ENCODE assay signal across 15 cellular contexts in genomic region chr6:11762782-11763459, GRCh38. TPM values are rescaled to one million over a fixed set of nuclear protein-coding genes. Genes with fewer than 3 reads are reported as not detected.
A peak's percentile ranks its signal among the peaks of the same experiment; 100 is the strongest.
DNase-seq lines count a peak whose midpoint lies in the region; ATAC-seq, FAIRE-seq and TF ChIP-seq lines count a peak whose summit lies in the region.
"Had no signal": no experiment of that assay in that cellular context is flagged by ENCODE, and none has a peak within 500 bp of the region (broad histone marks: within the 10 kb centered on the region; RNA-seq: fewer than 3 reads in every experiment).

No MANE protein-coding gene starts in this region.

- DNase-seq in IMR-90 (no peak), coronary artery (ENCODE audit: low spot score) (no peak), mesenchymal stem cell (no peak), small intestine (no peak), kidney (no peak), A172 (ENCODE audit: low spot score) (no peak), nephron progenitor cell (no peak)
- DNase-seq: activated CD4-positive, alpha-beta T cell treated with anti-CD3 and anti-CD28 coated beads, Interleukin-2, amount 50 U/mL, for 1 hour; effector CD4-positive, alpha-beta T cell; SJCRH30; stimulated activated naive CD4-positive, alpha-beta T cell treated with Interleukin-2 at 50 U/mL for 16 hours had no signal

- H3K79me1 ChIP-seq in IMR-90 (ENCODE audit: low read depth in 1 of 2, low read length in 2 of 2): no peaks in the 10 kb centered on the region
- H3K79me1 ChIP-seq in mesenchymal stem cell (replicated peaks; ENCODE audit: low read length, poor library complexity, severe bottlenecking): no peaks in the 10 kb centered on the region

- peaks cover 8% of the 10 kb centered on the region for H3K27me3 Mint-ChIP-seq in nephron progenitor cell (ENCODE audit: low read depth, poor library complexity)

- in situ Hi-C loops in IMR-90 (cut with MboI; ENCODE audit: low sequenced_read_pairs): no loop called here

- H3K9ac ChIP-seq in IMR-90 (ENCODE audit: low read depth, low read length) (no peak overlapping the region), mesenchymal stem cell (ENCODE audit: low read length) (no peak overlapping the region), kidney (ENCODE audit: low read length in 2 of 2) (no peak overlapping the region)

- WGBS in IMR-90 (ENCODE audit: extremely low coverage in 2 of 2, insufficient read length in 1 of 2), 2 experiments: 33% methylated on average over 1 of the region's 4 CpGs; no CpG with 5 or more reads in 1 of the 2 experiments
- 100% methylated on average over 2 of the region's 4 CpGs for WGBS in mesenchymal stem cell
- WGBS in small intestine, 3 donors: 30 to 68% (median 49%) methylated on average over 4 of the region's 4 CpGs

- H3K4me3 ChIP-seq in IMR-90 (ENCODE audit: insufficient read depth, low read depth, low read length): no peak overlapping the region
- peak overlapping the region; percentile 22 for H3K4me3 ChIP-seq in coronary artery
- H3K4me3 ChIP-seq in mesenchymal stem cell (ENCODE audit: insufficient read depth in 1 of 2, low read depth in 1 of 2, low read length in 2 of 2): no peak overlapping the region
- H3K4me3 ChIP-seq in small intestine (ENCODE audit: low read depth in 1 of 2, low read length in 2 of 2): no peak overlapping the region
- H3K4me3 ChIP-seq in kidney (ENCODE audit: low read length in 2 of 2): no peak overlapping the region
- H3K4me3 ChIP-seq: SJCRH30 had no signal

- peak overlapping the region; percentile 52 for H2BK120ac ChIP-seq in IMR-90 (ENCODE audit: low read depth, low read length)
- H2BK120ac ChIP-seq in mesenchymal stem cell (ENCODE audit: low read depth, low read length): no peak overlapping the region

- H2BK5ac ChIP-seq in IMR-90 (ENCODE audit: low read depth, low read length, poor library complexity, severe bottlenecking): no peak overlapping the region
- H2BK5ac ChIP-seq in mesenchymal stem cell (ENCODE audit: low read depth, low read length, poor library complexity, severe bottlenecking): no peak overlapping the region

- intact Hi-C loops in IMR-90 (cut with micrococcal nuclease) (no loop called here), kidney (cut with DNase I) (no loop called here)

- no TSS peak for BruUV-seq in IMR-90 (replicated peaks; lab: Mats Ljungman, UMichigan)

- H4K91ac ChIP-seq in IMR-90 (ENCODE audit: insufficient read depth, low read depth, low read length): no peak overlapping the region
- H4K91ac ChIP-seq in mesenchymal stem cell (ENCODE audit: low read length): no peak overlapping the region

- H3K4me2 ChIP-seq in IMR-90 (ENCODE audit: low read depth, low read length): no peak overlapping the region
- H3K4me2 ChIP-seq in mesenchymal stem cell (ENCODE audit: low read length, poor library complexity, severe bottlenecking): no peak overlapping the region

- no peak for TF ChIP-seq CTCF in IMR-90 (conservative IDR thresholded peaks at IDR 0.05; ENCODE audit: low read depth, low read length)
- no peak for TF ChIP-seq CTCF in coronary artery (IDR thresholded peaks at IDR 0.05)
- TF ChIP-seq CTCF in kidney (IDR thresholded peaks at IDR 0.05; ENCODE audit: borderline replicate concordance, extremely low read depth, insufficient read depth): no peak
- no peak for TF ChIP-seq CTCF in nephron progenitor cell (IDR thresholded peaks at IDR 0.05)

- H2BK12ac ChIP-seq in mesenchymal stem cell (ENCODE audit: low read length in 2 of 2): peak overlapping the region in 1 of 2 experiments; percentile 52

- H3K9me3 Mint-ChIP-seq in nephron progenitor cell: peaks cover 3% of the 10 kb centered on the region

- H4K8ac ChIP-seq in IMR-90 (ENCODE audit: low read depth in 2 of 2, low read length in 2 of 2) (no peak overlapping the region), mesenchymal stem cell (ENCODE audit: low read length) (no peak overlapping the region)

- H2AFZ ChIP-seq in IMR-90 (replicated peaks; ENCODE audit: low read length, poor library complexity) (no peak overlapping the region), mesenchymal stem cell (ENCODE audit: low read depth, low read length) (no peak overlapping the region)

- H3K4me1 ChIP-seq in IMR-90 (ENCODE audit: control insufficient read depth, insufficient read depth, low read length): peaks cover 11% of the 10 kb centered on the region
- peaks cover 7% of the 10 kb centered on the region for H3K4me1 ChIP-seq in mesenchymal stem cell (ENCODE audit: control insufficient read depth, insufficient read depth, low read depth, low read length)
- peaks cover 13 to 19% of the 10 kb centered on the region in 2 donors for H3K4me1 ChIP-seq in small intestine (ENCODE audit: control insufficient read depth in 2 of 2, insufficient read depth in 1 of 2, low read depth in 1 of 2, low read length in 1 of 2)
- peaks cover 10 to 14% of the 10 kb centered on the region in 2 donors for H3K4me1 ChIP-seq in kidney (ENCODE audit: control insufficient read depth in 1 of 2, insufficient read depth in 1 of 2, low read depth in 1 of 2, low read length in 2 of 2)

- ATAC-seq in IMR-90 (ENCODE audit: low read depth): no peak
- no peak for ATAC-seq in HG02571 (IDR thresholded peaks at IDR 0.05; ENCODE audit: unreplicated experiment)

- H3K9me1 ChIP-seq in IMR-90 (ENCODE audit: insufficient read depth, low read length): peaks cover 5% of the 10 kb centered on the region

- H4K20me1 ChIP-seq in IMR-90 (ENCODE audit: insufficient read depth, low read length): no peaks in the 10 kb centered on the region

- H3K27me3 ChIP-seq in IMR-90 (ENCODE audit: control insufficient read depth, insufficient read depth, low read length) (no peaks in the 10 kb centered on the region), mesenchymal stem cell (ENCODE audit: control insufficient read depth in 1 of 2, insufficient read depth in 1 of 2, low read length in 2 of 2) (no peaks in the 10 kb centered on the region), small intestine (ENCODE audit: control insufficient read depth in 2 of 2, insufficient read depth in 2 of 2, low read length in 2 of 2) (no peaks in the 10 kb centered on the region)
- H3K27me3 ChIP-seq: SJCRH30 had no signal

- no peak overlapping the region for H4K5ac ChIP-seq in IMR-90 (ENCODE audit: low read depth, low read length)

- H3K4me1 Mint-ChIP-seq in nephron progenitor cell: peaks cover 29% of the 10 kb centered on the region

- no peak for TF ChIP-seq POLR2A in IMR-90 (IDR thresholded peaks at IDR 0.05; ENCODE audit: low read depth, low read length)

- H3K23ac ChIP-seq in IMR-90 (ENCODE audit: low read depth, low read length): no peak overlapping the region
- H3K23ac ChIP-seq in mesenchymal stem cell (ENCODE audit: low read length in 2 of 2): no peak overlapping the region

- no peak overlapping the region for H3K14ac ChIP-seq in IMR-90 (replicated peaks; ENCODE audit: low read depth, low read length)
- no peak overlapping the region for H3K14ac ChIP-seq in mesenchymal stem cell (ENCODE audit: low read length in 2 of 2)

- TF ChIP-seq RAD21 in IMR-90 (IDR thresholded peaks at IDR 0.05; ENCODE audit: low read length): no peak

- CTCF ChIA-PET in IMR-90 (lab: Yijun Ruan, JAX): no interaction called here

- no peaks in the 10 kb centered on the region for H3K9me3 ChIP-seq in IMR-90 (ENCODE audit: control insufficient read depth, insufficient read depth, low read length)
- peaks cover 2% of the 10 kb centered on the region for H3K9me3 ChIP-seq in mesenchymal stem cell (ENCODE audit: control insufficient read depth, low read length)
- no peaks in the 10 kb centered on the region for H3K9me3 ChIP-seq in small intestine (ENCODE audit: control insufficient read depth, low read depth)
- no peaks in the 10 kb centered on the region for H3K9me3 ChIP-seq in kidney (ENCODE audit: control insufficient read depth in 1 of 2, low read length in 2 of 2)
- H3K9me3 ChIP-seq: SJCRH30 had no signal

- H3K4ac ChIP-seq in IMR-90 (ENCODE audit: low read depth, low read length) (peak overlapping the region; percentile 8), mesenchymal stem cell (ENCODE audit: low read depth in 1 of 2, low read length in 2 of 2) (no peak overlapping the region)

- POLR2A ChIA-PET in IMR-90 (lab: Charles Lee; ENCODE audit: unreplicated experiment): no interaction called here

- H2AK5ac ChIP-seq in IMR-90 (ENCODE audit: low read depth, low read length): peak overlapping the region; percentile 17; the same call in 1 of the 2 replicates
- H2AK5ac ChIP-seq in mesenchymal stem cell (ENCODE audit: low read length, severe bottlenecking): peak overlapping the region; percentile 70

- H3K36me3 ChIP-seq in IMR-90 (ENCODE audit: control insufficient read depth, insufficient read depth, low read length) (no peaks in the 10 kb centered on the region), mesenchymal stem cell (ENCODE audit: control insufficient read depth in 1 of 2, insufficient read depth in 2 of 2, low read depth in 1 of 2, low read length in 2 of 2) (no peaks in the 10 kb centered on the region), small intestine (ENCODE audit: control insufficient read depth in 2 of 2, insufficient read depth in 2 of 2, low read length in 2 of 2) (peaks cover 0 to 7% of the 10 kb centered on the region in 2 donors), kidney (ENCODE audit: control insufficient read depth in 1 of 2, insufficient read depth in 2 of 2, low read length in 2 of 2) (no peaks in the 10 kb centered on the region)
- H3K36me3 ChIP-seq: SJCRH30 had no signal

- dilution Hi-C loops in IMR-90 (cut with HindIII; ENCODE audit: low sequenced_read_pairs, unreplicated experiment): no loop called here

- no peak overlapping the region for H3K4me3 Mint-ChIP-seq in nephron progenitor cell

- H3K27ac Mint-ChIP-seq in nephron progenitor cell: no peak overlapping the region

- peak overlapping the region; percentile 37 for H2BK20ac ChIP-seq in IMR-90 (ENCODE audit: low read depth, low read length)

- H3K18ac ChIP-seq in IMR-90 (ENCODE audit: low read depth, low read length) (peak overlapping the region; percentile 4; the same call in 1 of the 2 replicates), mesenchymal stem cell (ENCODE audit: low read depth in 1 of 2, low read length in 2 of 2) (no peak overlapping the region)

- no peak overlapping the region for H2AK9ac ChIP-seq in IMR-90 (replicated peaks; ENCODE audit: low read depth, low read length, poor library complexity)

- H2BK15ac ChIP-seq in IMR-90 (ENCODE audit: low read depth, low read length) (no peak overlapping the region; the same call in 2 of the 3 replicates), mesenchymal stem cell (ENCODE audit: low read depth, poor library complexity, severe bottlenecking) (no peak overlapping the region)

- no peak for FAIRE-seq in small intestine (lab: Jason Lieb, UNC)
- no peak for FAIRE-seq in kidney (lab: Jason Lieb, UNC)
- FAIRE-seq: GM18507, islet of Langerhans had no signal

- H3K36me3 Mint-ChIP-seq in nephron progenitor cell (ENCODE audit: low read depth): no peaks in the 10 kb centered on the region

- no peak overlapping the region for H3K27ac ChIP-seq in IMR-90 (ENCODE audit: insufficient read depth, low read length)
- H3K27ac ChIP-seq in coronary artery: peak overlapping the region; percentile 68 to 86
- no peak overlapping the region for H3K27ac ChIP-seq in mesenchymal stem cell (ENCODE audit: low read length, poor library complexity, severe bottlenecking)
- peak overlapping the region; percentile 38 to 73 for H3K27ac ChIP-seq in small intestine (ENCODE audit: low read depth in 1 of 2, low read length in 1 of 2)
- peak overlapping the region in 1 of 2 donors; percentile 23 for H3K27ac ChIP-seq in kidney (ENCODE audit: low read depth in 2 of 2, low read length in 2 of 2)
- H3K27ac ChIP-seq: SJCRH30 had no signal

- H3K56ac ChIP-seq in IMR-90 (ENCODE audit: extremely low read depth, insufficient read depth, low read length): no peak overlapping the region

RNA-seq across cellular contexts. Expression of gene ADTRP, which starts 15.7 kb away (rescaled TPM):
- total RNA-seq in IMR-90 (2012; rRNA removed) (0.72 and 0.83 TPM in 2 replicates), kidney (2.7 TPM)
- polyA plus RNA-seq in IMR-90 (2012; rRNA removed) (0.14 and 0.50 TPM in 2 replicates), small intestine (10 to 100 TPM; 53.5 to 73.4 (median 64.9) TPM), kidney (ENCODE audit: insufficient read depth, low read depth, low replicate concordance) (5.9 TPM)
- polyA plus RNA-seq in IMR-90 (2012; cell fraction: cytosol; rRNA removed): 0.11 and 0.35 TPM in 2 replicates
- 0.32 and 0.88 TPM in 2 replicates for polyA plus RNA-seq in IMR-90 (2012; cell fraction: nucleus; rRNA removed; ENCODE audit: low replicate concordance)
- polyA plus RNA-seq in mesenchymal stem cell (2013, experiment 1 of 2): 1.4 TPM
- 0.81 TPM for polyA plus RNA-seq in mesenchymal stem cell (2013, experiment 2 of 2)
- 1.9 and 3.9 TPM in 2 replicates for total RNA-seq in A172 (2014; rRNA removed; shearing (Covaris generic))
- total RNA-seq: SJCRH30 had no signal
- polyA plus RNA-seq: neural cell had no signal

Comparison
In these comparisons a context has a peak if more than half of its experiments do, and no peak if none do; other contexts are left out.
1. H3K27ac ChIP-seq: peak in coronary artery (2 of 2) and small intestine (2 of 2); none in IMR-90 (single experiment) and mesenchymal stem cell (single experiment).